In the genomic region with DNA sequence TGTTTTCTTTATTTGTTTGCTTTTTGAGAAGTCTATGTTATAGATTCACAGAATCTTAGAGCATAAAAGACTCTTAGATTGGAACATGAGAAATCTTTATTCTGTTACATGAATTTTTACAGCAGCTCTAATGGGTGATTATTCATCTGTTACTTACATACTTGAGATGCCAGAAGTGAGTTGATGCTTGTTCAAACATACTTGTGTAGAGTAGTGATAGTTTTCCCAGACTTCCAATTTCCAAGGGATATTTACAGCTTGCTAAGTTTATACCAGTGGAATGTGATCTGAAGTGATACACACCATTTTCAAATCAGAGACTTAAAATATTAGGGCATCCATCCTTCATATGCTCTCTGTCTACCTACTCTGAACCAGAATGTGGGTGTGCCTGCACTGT, we compare ENCODE assay signal across 1 cellular context.
TF ChIP-seq lines count a peak whose summit lies in the region.

No MANE protein-coding gene starts in this region.

TF ChIP-seq in GM23338, 12 proteins besides CTCF, POLR2A, EP300 and RAD21:
- TF ChIP-seq ZNF331 (CRISPR knock-in tag; IDR thresholded peaks at IDR 0.05; ENCODE audit: low read depth) (no peak), POLR2AphosphoS5 (IDR thresholded peaks at IDR 0.05; ENCODE audit: low read depth) (no peak), EZH2phosphoT487 (IDR thresholded peaks at IDR 0.05; ENCODE audit: unreplicated experiment) (no peak), JUNB (IDR thresholded peaks at IDR 0.05; ENCODE audit: unreplicated experiment) (no peak), ZNF114 (CRISPR knock-in tag; IDR thresholded peaks at IDR 0.05) (no peak), EZH2 (IDR thresholded peaks at IDR 0.05; ENCODE audit: low read depth, unreplicated experiment) (no peak), STAT1 (IDR thresholded peaks at IDR 0.05; ENCODE audit: unreplicated experiment) (no peak), NANOG (IDR thresholded peaks at IDR 0.05; ENCODE audit: borderline replicate concordance) (no peak), CREB1 (CRISPR knock-in tag; IDR thresholded peaks at IDR 0.05; ENCODE audit: low read depth) (no peak)
- TF ChIP-seq, protein P1, sequence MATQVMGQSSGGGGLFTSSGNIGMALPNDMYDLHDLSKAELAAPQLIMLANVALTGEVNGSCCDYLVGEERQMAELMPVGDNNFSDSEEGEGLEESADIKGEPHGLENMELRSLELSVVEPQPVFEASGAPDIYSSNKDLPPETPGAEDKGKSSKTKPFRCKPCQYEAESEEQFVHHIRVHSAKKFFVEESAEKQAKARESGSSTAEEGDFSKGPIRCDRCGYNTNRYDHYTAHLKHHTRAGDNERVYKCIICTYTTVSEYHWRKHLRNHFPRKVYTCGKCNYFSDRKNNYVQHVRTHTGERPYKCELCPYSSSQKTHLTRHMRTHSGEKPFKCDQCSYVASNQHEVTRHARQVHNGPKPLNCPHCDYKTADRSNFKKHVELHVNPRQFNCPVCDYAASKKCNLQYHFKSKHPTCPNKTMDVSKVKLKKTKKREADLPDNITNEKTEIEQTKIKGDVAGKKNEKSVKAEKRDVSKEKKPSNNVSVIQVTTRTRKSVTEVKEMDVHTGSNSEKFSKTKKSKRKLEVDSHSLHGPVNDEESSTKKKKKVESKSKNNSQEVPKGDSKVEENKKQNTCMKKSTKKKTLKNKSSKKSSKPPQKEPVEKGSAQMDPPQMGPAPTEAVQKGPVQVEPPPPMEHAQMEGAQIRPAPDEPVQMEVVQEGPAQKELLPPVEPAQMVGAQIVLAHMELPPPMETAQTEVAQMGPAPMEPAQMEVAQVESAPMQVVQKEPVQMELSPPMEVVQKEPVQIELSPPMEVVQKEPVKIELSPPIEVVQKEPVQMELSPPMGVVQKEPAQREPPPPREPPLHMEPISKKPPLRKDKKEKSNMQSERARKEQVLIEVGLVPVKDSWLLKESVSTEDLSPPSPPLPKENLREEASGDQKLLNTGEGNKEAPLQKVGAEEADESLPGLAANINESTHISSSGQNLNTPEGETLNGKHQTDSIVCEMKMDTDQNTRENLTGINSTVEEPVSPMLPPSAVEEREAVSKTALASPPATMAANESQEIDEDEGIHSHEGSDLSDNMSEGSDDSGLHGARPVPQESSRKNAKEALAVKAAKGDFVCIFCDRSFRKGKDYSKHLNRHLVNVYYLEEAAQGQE (IDR thresholded peaks at IDR 0.05; ENCODE audit: unreplicated experiment): no peak
- TF ChIP-seq, protein P2, sequence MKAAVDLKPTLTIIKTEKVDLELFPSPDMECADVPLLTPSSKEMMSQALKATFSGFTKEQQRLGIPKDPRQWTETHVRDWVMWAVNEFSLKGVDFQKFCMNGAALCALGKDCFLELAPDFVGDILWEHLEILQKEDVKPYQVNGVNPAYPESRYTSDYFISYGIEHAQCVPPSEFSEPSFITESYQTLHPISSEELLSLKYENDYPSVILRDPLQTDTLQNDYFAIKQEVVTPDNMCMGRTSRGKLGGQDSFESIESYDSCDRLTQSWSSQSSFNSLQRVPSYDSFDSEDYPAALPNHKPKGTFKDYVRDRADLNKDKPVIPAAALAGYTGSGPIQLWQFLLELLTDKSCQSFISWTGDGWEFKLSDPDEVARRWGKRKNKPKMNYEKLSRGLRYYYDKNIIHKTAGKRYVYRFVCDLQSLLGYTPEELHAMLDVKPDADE (IDR thresholded peaks at IDR 0.05): no peak
- TF ChIP-seq, protein P3, sequence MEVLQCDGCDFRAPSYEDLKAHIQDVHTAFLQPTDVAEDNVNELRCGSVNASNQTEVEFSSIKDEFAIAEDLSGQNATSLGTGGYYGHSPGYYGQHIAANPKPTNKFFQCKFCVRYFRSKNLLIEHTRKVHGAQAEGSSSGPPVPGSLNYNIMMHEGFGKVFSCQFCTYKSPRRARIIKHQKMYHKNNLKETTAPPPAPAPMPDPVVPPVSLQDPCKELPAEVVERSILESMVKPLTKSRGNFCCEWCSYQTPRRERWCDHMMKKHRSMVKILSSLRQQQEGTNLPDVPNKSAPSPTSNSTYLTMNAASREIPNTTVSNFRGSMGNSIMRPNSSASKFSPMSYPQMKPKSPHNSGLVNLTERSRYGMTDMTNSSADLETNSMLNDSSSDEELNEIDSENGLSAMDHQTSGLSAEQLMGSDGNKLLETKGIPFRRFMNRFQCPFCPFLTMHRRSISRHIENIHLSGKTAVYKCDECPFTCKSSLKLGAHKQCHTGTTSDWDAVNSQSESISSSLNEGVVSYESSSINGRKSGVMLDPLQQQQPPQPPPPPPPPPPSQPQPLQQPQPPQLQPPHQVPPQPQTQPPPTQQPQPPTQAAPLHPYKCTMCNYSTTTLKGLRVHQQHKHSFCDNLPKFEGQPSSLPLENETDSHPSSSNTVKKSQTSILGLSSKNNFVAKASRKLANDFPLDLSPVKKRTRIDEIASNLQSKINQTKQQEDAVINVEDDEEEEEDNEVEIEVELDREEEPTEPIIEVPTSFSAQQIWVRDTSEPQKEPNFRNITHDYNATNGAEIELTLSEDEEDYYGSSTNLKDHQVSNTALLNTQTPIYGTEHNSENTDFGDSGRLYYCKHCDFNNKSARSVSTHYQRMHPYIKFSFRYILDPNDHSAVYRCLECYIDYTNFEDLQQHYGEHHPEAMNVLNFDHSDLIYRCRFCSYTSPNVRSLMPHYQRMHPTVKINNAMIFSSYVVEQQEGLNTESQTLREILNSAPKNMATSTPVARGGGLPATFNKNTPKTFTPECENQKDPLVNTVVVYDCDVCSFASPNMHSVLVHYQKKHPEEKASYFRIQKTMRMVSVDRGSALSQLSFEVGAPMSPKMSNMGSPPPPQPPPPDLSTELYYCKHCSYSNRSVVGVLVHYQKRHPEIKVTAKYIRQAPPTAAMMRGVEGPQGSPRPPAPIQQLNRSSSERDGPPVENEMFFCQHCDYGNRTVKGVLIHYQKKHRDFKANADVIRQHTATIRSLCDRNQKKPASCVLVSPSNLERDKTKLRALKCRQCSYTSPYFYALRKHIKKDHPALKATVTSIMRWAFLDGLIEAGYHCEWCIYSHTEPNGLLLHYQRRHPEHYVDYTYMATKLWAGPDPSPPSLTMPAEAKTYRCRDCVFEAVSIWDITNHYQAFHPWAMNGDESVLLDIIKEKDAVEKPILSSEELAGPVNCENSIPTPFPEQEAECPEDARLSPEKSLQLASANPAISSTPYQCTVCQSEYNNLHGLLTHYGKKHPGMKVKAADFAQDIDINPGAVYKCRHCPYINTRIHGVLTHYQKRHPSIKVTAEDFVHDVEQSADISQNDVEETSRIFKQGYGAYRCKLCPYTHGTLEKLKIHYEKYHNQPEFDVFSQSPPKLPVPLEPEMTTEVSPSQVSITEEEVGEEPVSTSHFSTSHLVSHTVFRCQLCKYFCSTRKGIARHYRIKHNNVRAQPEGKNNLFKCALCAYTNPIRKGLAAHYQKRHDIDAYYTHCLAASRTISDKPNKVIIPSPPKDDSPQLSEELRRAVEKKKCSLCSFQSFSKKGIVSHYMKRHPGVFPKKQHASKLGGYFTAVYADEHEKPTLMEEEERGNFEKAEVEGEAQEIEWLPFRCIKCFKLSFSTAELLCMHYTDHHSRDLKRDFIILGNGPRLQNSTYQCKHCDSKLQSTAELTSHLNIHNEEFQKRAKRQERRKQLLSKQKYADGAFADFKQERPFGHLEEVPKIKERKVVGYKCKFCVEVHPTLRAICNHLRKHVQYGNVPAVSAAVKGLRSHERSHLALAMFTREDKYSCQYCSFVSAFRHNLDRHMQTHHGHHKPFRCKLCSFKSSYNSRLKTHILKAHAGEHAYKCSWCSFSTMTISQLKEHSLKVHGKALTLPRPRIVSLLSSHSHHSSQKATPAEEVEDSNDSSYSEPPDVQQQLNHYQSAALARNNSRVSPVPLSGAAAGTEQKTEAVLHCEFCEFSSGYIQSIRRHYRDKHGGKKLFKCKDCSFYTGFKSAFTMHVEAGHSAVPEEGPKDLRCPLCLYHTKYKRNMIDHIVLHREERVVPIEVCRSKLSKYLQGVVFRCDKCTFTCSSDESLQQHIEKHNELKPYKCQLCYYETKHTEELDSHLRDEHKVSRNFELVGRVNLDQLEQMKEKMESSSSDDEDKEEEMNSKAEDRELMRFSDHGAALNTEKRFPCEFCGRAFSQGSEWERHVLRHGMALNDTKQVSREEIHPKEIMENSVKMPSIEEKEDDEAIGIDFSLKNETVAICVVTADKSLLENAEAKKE (CRISPR knock-in tag; IDR thresholded peaks at IDR 0.05): no peak
TF ChIP-seq in GM23338: peak in this region for 0.
